22 cellular contexts compared by ENCODE assay signal in the genomic region with DNA sequence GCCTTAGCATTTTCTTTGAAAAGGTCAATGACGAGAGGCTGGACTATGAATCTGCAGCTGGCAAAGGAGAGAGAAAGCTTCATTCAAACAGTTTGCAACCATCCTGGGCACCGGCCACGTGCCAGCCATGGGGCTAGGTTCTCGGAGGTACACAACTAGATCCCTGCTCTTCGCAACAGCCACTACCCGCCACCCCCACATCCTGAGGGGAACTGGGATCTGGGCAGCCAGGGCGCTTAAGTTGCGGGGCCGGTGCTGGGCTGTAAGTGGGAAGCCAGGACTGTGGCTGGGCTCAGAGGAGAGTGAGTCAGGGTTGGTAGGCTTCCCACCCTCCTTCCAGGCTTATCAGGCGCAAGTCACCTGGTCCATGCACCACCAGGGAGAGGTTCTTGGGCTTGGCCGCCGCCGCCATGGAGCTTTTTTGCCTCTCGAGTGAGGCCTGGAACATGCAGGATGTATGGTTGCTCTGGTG.
"Had no signal": no experiment of that assay in that cellular context is flagged by ENCODE, and none has a peak within 500 bp of the region (broad histone marks: within the 10 kb centered on the region; RNA-seq: fewer than 3 reads in every experiment).

No MANE protein-coding gene starts in this region.

- H3K4me2 ChIP-seq: neural progenitor cell had no signal

- FAIRE-seq: keratinocyte, small intestine, urothelium cell line had no signal

- H2AFZ ChIP-seq: neural progenitor cell had no signal

- DNase-seq: hippocampal formation; kidney glomerular epithelial cell; naive B cell; natural killer cell; nephron progenitor cell; ovary; sigmoid colon; small intestine; spleen; stimulated activated CD4-positive, alpha-beta T cell treated with anti-CD3 and anti-CD28 coated beads, Interleukin-4, amount 100 ng/mL, for 24 hours; stimulated activated naive CD4-positive, alpha-beta T cell; tibial artery; trophoblast cell; upper lobe of right lung had no signal

- H3K9ac ChIP-seq: neural progenitor cell had no signal

- H3K27ac ChIP-seq: neural progenitor cell, ovary, right atrium auricular region, sigmoid colon, spleen, suprapubic skin, thoracic aorta, tibial artery, upper lobe of right lung had no signal

- ATAC-seq: natural killer cell; stimulated activated effector memory CD8-positive, alpha-beta T cell treated with anti-CD3 and anti-CD28 coated beads, Interleukin-12 subunit alpha, Interleukin-12 subunit beta, amount 100 ng/mL, for 72 hours had no signal

- H3K9me3 ChIP-seq: right atrium auricular region, sigmoid colon, suprapubic skin, tibial artery, upper lobe of right lung had no signal

- H3K4me3 ChIP-seq: lung, neural progenitor cell, ovary, right atrium auricular region, sigmoid colon, spleen, suprapubic skin, thoracic aorta, tibial artery, upper lobe of right lung had no signal

- H3K36me3 ChIP-seq: neural progenitor cell, ovary, right atrium auricular region, sigmoid colon, spleen, suprapubic skin, thoracic aorta, tibial artery, upper lobe of right lung had no signal

- H3K27me3 ChIP-seq: neural progenitor cell, ovary, right atrium auricular region, sigmoid colon, spleen, tibial artery, upper lobe of right lung had no signal

- H3K4me1 ChIP-seq: neural progenitor cell, right atrium auricular region, sigmoid colon, spleen, suprapubic skin, tibial artery, upper lobe of right lung had no signal
